In the genomic region with DNA sequence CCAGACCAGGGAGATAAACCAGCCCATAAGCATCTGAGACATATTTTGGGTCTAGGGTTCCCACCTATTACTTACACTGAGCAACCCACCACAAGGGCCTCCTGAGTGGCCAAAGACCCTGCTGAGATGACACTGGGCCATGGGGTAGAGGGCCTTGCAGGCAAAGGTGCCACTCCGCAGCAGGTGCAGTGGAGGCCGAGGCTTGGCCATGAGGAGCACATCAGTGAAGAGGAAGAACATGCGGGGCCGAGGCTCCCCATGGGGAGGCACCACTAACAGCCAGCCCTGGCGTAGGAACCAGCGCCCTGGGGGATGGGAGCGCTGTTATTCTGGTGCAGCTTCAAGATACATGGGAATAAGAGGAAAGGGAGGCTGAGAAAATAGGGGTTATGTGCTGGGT, we compare ENCODE assay signal across 12 cellular contexts. TPM values are rescaled to one million over a fixed set of nuclear protein-coding genes. Genes with fewer than 3 reads are reported as not detected.
DNase-seq lines count a peak whose midpoint lies in the region; ATAC-seq, FAIRE-seq and TF ChIP-seq lines count a peak whose summit lies in the region.
"Had no signal": no experiment of that assay in that cellular context is flagged by ENCODE, and none has a peak within 500 bp of the region (broad histone marks: within the 10 kb centered on the region; RNA-seq: fewer than 3 reads in every experiment).

No MANE protein-coding gene starts in this region.

- H3K36me3 Mint-ChIP-seq in activated T-cell treated with anti-CD3 and anti-CD28 coated beads, Interleukin-2, amount 50 U/mL, for 72 hours (ENCODE audit: insufficient read depth in 2 of 2), result peaks cover 4 to 9% of the 10 kb centered on the region in 2 donors
- H3K36me3 Mint-ChIP-seq in T-cell, result peaks cover 23% of the 10 kb centered on the region

- no peak for ATAC-seq in activated T-cell treated with anti-CD3 and anti-CD28 coated beads, Interleukin-2, amount 50 U/mL, for 72 hours (replicated peaks in 1 of 2)
- ATAC-seq in T-cell (replicated peaks in 1 of 4), result no peak
- no peak for ATAC-seq in GM21825 (IDR thresholded peaks at IDR 0.05; ENCODE audit: unreplicated experiment)
- no peak for ATAC-seq in HG03457 (IDR thresholded peaks at IDR 0.05; ENCODE audit: unreplicated experiment)

- H3K9me3 Mint-ChIP-seq in activated T-cell treated with anti-CD3 and anti-CD28 coated beads, Interleukin-2, amount 50 U/mL, for 72 hours, result peaks cover 0 to 2% of the 10 kb centered on the region in 2 donors
- no peaks in the 10 kb centered on the region for H3K9me3 Mint-ChIP-seq in T-cell

- no peaks in the 10 kb centered on the region for H3K27me3 Mint-ChIP-seq in activated T-cell treated with anti-CD3 and anti-CD28 coated beads, Interleukin-2, amount 50 U/mL, for 72 hours (ENCODE audit: low read depth)
- peaks cover 4 to 5% of the 10 kb centered on the region in 2 donors for H3K27me3 Mint-ChIP-seq in T-cell

- peaks cover 79% of the 10 kb centered on the region for H3K4me1 Mint-ChIP-seq in activated T-cell treated with anti-CD3 and anti-CD28 coated beads, Interleukin-2, amount 50 U/mL, for 72 hours (ENCODE audit: low read depth)
- H3K4me1 Mint-ChIP-seq in T-cell, result peaks cover 75 to 83% (median 81%) of the 10 kb centered on the region in 3 donors

- H3K36me3 ChIP-seq in esophagus squamous epithelium (peaks cover 0 to 26% (median 0%) of the 10 kb centered on the region in 3 donors), stomach smooth muscle (ENCODE audit: control insufficient read depth in 2 of 2, insufficient read depth in 2 of 2, low read length in 2 of 2) (peaks cover 8 to 16% of the 10 kb centered on the region in 2 donors)

- 72 to 87% methylated on average over 5 to 6 of the region's 7 CpGs for WGBS in esophagus squamous epithelium, 2 donors

- H3K4me1 ChIP-seq in esophagus squamous epithelium (peaks cover 18 to 73% (median 22%) of the 10 kb centered on the region in 3 donors), stomach smooth muscle (ENCODE audit: control insufficient read depth, insufficient read depth, low read length) (peaks cover 64% of the 10 kb centered on the region)

- CTCF ChIA-PET in T-cell (lab: Charles Lee), result interaction anchor here in 1 of 2 donors (1.0 to 7.1 kb wide), 4 partner anchors 15 to 87 kb away, joined by 3 to 122 read pairs (median 15); a partner anchor contains a TSS

- peak overlapping the region; percentile 33 to 52 for H3K4me3 Mint-ChIP-seq in activated T-cell treated with anti-CD3 and anti-CD28 coated beads, Interleukin-2, amount 50 U/mL, for 72 hours
- H3K4me3 Mint-ChIP-seq in T-cell, result peak overlapping the region in 2 of 3 donors; percentile 22 to 93

- peak overlapping the region; percentile 53 for H3K27ac Mint-ChIP-seq in activated T-cell treated with anti-CD3 and anti-CD28 coated beads, Interleukin-2, amount 50 U/mL, for 72 hours
- peak overlapping the region; percentile 92 to 93 for H3K27ac Mint-ChIP-seq in T-cell

- H3K9ac ChIP-seq in stomach smooth muscle (ENCODE audit: low read length in 2 of 2), result no peak overlapping the region

- H3K27me3 ChIP-seq in esophagus squamous epithelium (no peaks in the 10 kb centered on the region), stomach smooth muscle (ENCODE audit: control insufficient read depth in 1 of 2, insufficient read depth in 2 of 2, low read length in 2 of 2) (no peaks in the 10 kb centered on the region)

- POLR2A ChIA-PET in T-cell (lab: Charles Lee), result no interaction called here

- H3K27ac ChIP-seq in esophagus squamous epithelium, result peak overlapping the region; percentile 32 to 96 (median 80)
- peak overlapping the region; percentile 99 for H3K27ac ChIP-seq in stomach smooth muscle (ENCODE audit: low read length)

- intact Hi-C loops in esophagus squamous epithelium (cut with DNase I), result no loop called here

- no peak for TF ChIP-seq POLR2A in esophagus squamous epithelium (IDR thresholded peaks at IDR 0.05)

- no peaks in the 10 kb centered on the region for H3K9me3 ChIP-seq in esophagus squamous epithelium
- no peaks in the 10 kb centered on the region for H3K9me3 ChIP-seq in stomach smooth muscle (ENCODE audit: control insufficient read depth in 2 of 2, low read length in 2 of 2)

- no peak overlapping the region for H3K4me3 ChIP-seq in esophagus squamous epithelium
- no peak overlapping the region for H3K4me3 ChIP-seq in stomach smooth muscle (ENCODE audit: low read length in 2 of 2)

- no peak for DNase-seq in activated T-cell treated with anti-CD3 and anti-CD28 coated beads, Interleukin-2, amount 50 U/mL, for 72 hours
- no peak for DNase-seq in activated T-cell treated with anti-CD3 and anti-CD28 coated beads for 4 hours
- no peak for DNase-seq in T-cell
- no peak for DNase-seq in esophagus squamous epithelium (lab: John Stamatoyannopoulos, UW)
- DNase-seq in D721Med (ENCODE audit: insufficient read length, low spot score), result no peak
- DNase-seq: cortex of kidney, NCI-H2081 treated with DMSO at 0.1 percent for 48 hours had no signal

- no peak for FAIRE-seq in D721Med (lab: Jason Lieb, UNC)
- FAIRE-seq: G401.6 had no signal

- TF ChIP-seq CTCF in esophagus squamous epithelium (IDR thresholded peaks at IDR 0.05), result no peak
- no peak for TF ChIP-seq CTCF in D721Med (IDR thresholded peaks at IDR 0.05; ENCODE audit: insufficient read depth, missing control alignments)

RNA-seq across cellular contexts. Expression of a gene that starts 2.6 kb away (rescaled TPM):
- 10 to 100 TPM; 12.0 to 15.1 TPM for total RNA-seq in activated T-cell treated with anti-CD3 and anti-CD28 coated beads, Interleukin-2, amount 50 U/mL, for 72 hours
- total RNA-seq in T-cell, result 1 to 10 TPM in 2 of 5 donors, under 1 TPM in 3; 0.12 to 1.3 (median 0.57) TPM
- 10 to 100 TPM in 1 of 4 donors, 1 to 10 TPM in 3; 1.3 to 17.5 (median 5.1) TPM for total RNA-seq in esophagus squamous epithelium

RNA-seq across cellular contexts. Expression of a gene that starts 4.3 kb away (rescaled TPM):
- total RNA-seq in activated T-cell treated with anti-CD3 and anti-CD28 coated beads, Interleukin-2, amount 50 U/mL, for 72 hours, result 10 to 100 TPM in 1 of 2 donors, 1 to 10 TPM in 1; 9.5 to 10.8 TPM
- total RNA-seq in T-cell, result 10 to 100 TPM; 17.7 to 29.8 (median 27.5) TPM
- total RNA-seq in esophagus squamous epithelium, result 10 to 100 TPM in 3 of 4 donors, 1 to 10 TPM in 1; 6.6 to 19.6 (median 14.2) TPM

RNA-seq across cellular contexts. Expression of a gene that starts 4.6 kb away (rescaled TPM):
- total RNA-seq in activated T-cell treated with anti-CD3 and anti-CD28 coated beads, Interleukin-2, amount 50 U/mL, for 72 hours, result 1,000 to 10,000 TPM; 5,353 to 9,709 TPM
- total RNA-seq in T-cell (over 10,000 TPM; 10,537 to 37,987 (median 30,491) TPM), esophagus squamous epithelium (1,000 to 10,000 TPM in 3 of 4 donors, 100 to 1,000 TPM in 1; 759 to 4,621 (median 3,503) TPM)

RNA-seq across cellular contexts. Expression of a gene that starts 11.3 kb away (rescaled TPM):
- 1 to 10 TPM in 1 of 2 donors, under 1 TPM in 1; 0.65 to 1.6 TPM for total RNA-seq in activated T-cell treated with anti-CD3 and anti-CD28 coated beads, Interleukin-2, amount 50 U/mL, for 72 hours
- total RNA-seq in T-cell (under 1 TPM in 2 of 5 donors, not detected in 3; 0.19 to 0.46 TPM), esophagus squamous epithelium (1 to 10 TPM in 1 of 4 donors, not detected in 3; 2.2 TPM)
- total RNA-seq: lung microvascular endothelial cell had no signal

RNA-seq across cellular contexts. Expression of a gene that starts 11.7 kb away (rescaled TPM):
- total RNA-seq in activated T-cell treated with anti-CD3 and anti-CD28 coated beads, Interleukin-2, amount 50 U/mL, for 72 hours, result 10 to 100 TPM; 61.4 to 65.6 TPM
- total RNA-seq in T-cell, result 10 to 100 TPM; 34.9 to 57.1 (median 51.9) TPM
- total RNA-seq in esophagus squamous epithelium, result 1 to 10 TPM in 3 of 4 donors, under 1 TPM in 1; 0.42 to 4.2 (median 1.5) TPM
- total RNA-seq: lung microvascular endothelial cell had no signal
